In the genomic region with DNA sequence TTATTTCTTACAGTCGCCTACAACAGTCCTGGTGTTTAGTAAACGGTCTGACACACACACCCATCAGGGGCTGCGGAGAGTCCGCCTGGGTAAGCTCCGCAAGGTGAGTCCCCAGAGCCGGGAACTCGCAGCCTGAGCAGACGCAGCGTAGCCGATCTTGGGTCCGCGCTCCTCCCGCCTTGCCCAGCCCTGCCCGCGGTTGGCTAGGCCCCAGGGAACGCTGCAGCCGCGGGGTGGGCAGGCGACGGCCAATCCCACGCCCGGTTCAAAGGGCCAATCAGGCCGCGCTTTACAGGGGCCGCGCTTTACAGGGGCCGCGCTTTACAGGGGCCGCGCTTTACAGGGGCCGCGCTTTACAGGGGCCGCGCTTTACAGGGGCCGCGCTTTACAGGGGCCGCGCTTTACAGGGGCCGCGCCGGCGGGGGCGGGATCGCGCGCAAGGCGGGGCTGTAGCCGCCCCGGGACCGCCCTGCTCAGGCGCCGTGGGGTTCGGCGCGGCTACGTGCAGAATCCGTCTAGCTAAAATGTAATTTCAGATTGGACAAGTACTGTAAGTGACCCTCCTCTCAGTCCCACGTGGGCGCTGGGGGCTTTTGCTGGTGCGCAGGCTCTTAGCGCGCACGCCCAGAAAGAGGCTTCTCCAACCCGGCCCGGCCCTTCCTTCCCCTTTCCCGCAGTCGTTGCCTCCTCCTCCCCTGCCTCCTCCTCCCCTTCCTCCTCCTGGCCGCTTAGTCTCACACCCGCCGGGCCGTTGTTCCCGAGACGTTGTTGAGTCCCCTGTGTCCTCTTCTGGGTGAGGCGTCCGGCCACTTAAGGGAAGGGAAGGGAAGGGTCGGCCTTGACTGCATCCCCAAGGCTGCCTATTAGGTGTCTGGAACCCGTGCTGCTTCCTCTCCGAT, we compare ENCODE assay signal across 8 cellular contexts. TPM values are rescaled to one million over a fixed set of nuclear protein-coding genes. Genes with fewer than 3 reads are reported as not detected.
DNase-seq lines count a peak whose midpoint lies in the region; ATAC-seq and TF ChIP-seq lines count a peak whose summit lies in the region.

A gene with protein sequence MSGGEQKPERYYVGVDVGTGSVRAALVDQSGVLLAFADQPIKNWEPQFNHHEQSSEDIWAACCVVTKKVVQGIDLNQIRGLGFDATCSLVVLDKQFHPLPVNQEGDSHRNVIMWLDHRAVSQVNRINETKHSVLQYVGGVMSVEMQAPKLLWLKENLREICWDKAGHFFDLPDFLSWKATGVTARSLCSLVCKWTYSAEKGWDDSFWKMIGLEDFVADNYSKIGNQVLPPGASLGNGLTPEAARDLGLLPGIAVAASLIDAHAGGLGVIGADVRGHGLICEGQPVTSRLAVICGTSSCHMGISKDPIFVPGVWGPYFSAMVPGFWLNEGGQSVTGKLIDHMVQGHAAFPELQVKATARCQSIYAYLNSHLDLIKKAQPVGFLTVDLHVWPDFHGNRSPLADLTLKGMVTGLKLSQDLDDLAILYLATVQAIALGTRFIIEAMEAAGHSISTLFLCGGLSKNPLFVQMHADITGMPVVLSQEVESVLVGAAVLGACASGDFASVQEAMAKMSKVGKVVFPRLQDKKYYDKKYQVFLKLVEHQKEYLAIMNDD (plus strand): TSS at position 737 of the 899 bp plus-strand sequence. CDS start 24,456 bp downstream, outside the sequence.

- no peak for TF ChIP-seq CTCF in WTC11 (IDR thresholded peaks at IDR 0.05)
- no peak for TF ChIP-seq CTCF in cardiac fibroblast (IDR thresholded peaks at IDR 0.05; ENCODE audit: low read depth, low read length)

- H3K4me1 Mint-ChIP-seq in WTC11 (peaks cover 29% of the 10 kb centered on the region), immature natural killer cell (peaks cover 62 to 63% of the 10 kb centered on the region in 2 donors)

- DNase-seq in AG08395 (ENCODE audit: low spot score) (peak; percentile 97), NCI-H226 (peak; percentile 99), WTC11 (ENCODE audit: low spot score) (peak; percentile 90), cardiac fibroblast (ENCODE audit: low read depth in 2 of 2) (peak; percentile 99), immature natural killer cell (peak; percentile 90 to 92 (median 92)), smooth muscle cell of the brain vasculature (ENCODE audit: low read depth, low spot score) (peak; percentile 98)

- POLR2A ChIA-PET in WTC11 (lab: Charles Lee), result interaction anchor here (0.6 to 1.7 kb wide), 3 partner anchors 11 to 513 kb away, joined by 3 to 6 read pairs (median 3); a partner anchor contains a TSS

- ATAC-seq in GM18909 (IDR thresholded peaks at IDR 0.05; ENCODE audit: poor library complexity, unreplicated experiment) (peak; percentile 94), HG03159 (IDR thresholded peaks at IDR 0.05; ENCODE audit: unreplicated experiment) (peak; percentile 95), WTC11 (peak; percentile 93)

- H3K36me3 Mint-ChIP-seq in WTC11, result peaks cover 4% of the 10 kb centered on the region
- H3K36me3 Mint-ChIP-seq in immature natural killer cell, result no peaks in the 10 kb centered on the region

- H3K9me3 Mint-ChIP-seq in WTC11 (peaks cover 10% of the 10 kb centered on the region), immature natural killer cell (no peaks in the 10 kb centered on the region)

- H3K27ac Mint-ChIP-seq in WTC11, result peak within 1 kb of the TSS; percentile 93
- H3K27ac Mint-ChIP-seq in immature natural killer cell, result peak within 1 kb of the TSS; percentile 94 to 99 (median 96)

- peak within 1 kb of the TSS; percentile 79 for H3K4me3 Mint-ChIP-seq in WTC11
- peak within 1 kb of the TSS; percentile 87 to 93 (median 91) for H3K4me3 Mint-ChIP-seq in immature natural killer cell

- H3K4me3 ChIP-seq in cardiac fibroblast (replicated peaks in 1 of 2; ENCODE audit: low read depth in 2 of 2, low read length in 2 of 2), result peak within 1 kb of the TSS; percentile 59 to 68

- no peaks in the 10 kb centered on the region for H3K27me3 Mint-ChIP-seq in WTC11 (ENCODE audit: low read depth)
- H3K27me3 Mint-ChIP-seq in immature natural killer cell (ENCODE audit: low read depth in 3 of 3), result peaks cover 0 to 3% (median 2%) of the 10 kb centered on the region in 3 donors

- CTCF ChIA-PET in WTC11 (lab: Charles Lee), result interaction anchor here (1.8 kb wide), 1 partner anchor 403 kb away, joined by 6 read pairs; no protein-coding TSS in a partner anchor

TF ChIP-seq in WTC11, 78 proteins besides CTCF, POLR2A, EP300 and RAD21 (continues in another document):
- TF ChIP-seq TCF7 (CRISPR knock-in tag; IDR thresholded peaks at IDR 0.05; ENCODE audit: low read depth) (no peak), ZNF396 (CRISPR knock-in tag; IDR thresholded peaks at IDR 0.05; ENCODE audit: borderline replicate concordance) (no peak), SOX15 (CRISPR knock-in tag; IDR thresholded peaks at IDR 0.05) (no peak), NR2C2 (CRISPR knock-in tag; IDR thresholded peaks at IDR 0.05) (no peak), TEAD1 (CRISPR knock-in tag; IDR thresholded peaks at IDR 0.05) (peak; percentile 65; the same call in 1 of the 2 replicates), TP53 (CRISPR knock-in tag; IDR thresholded peaks at IDR 0.05) (no peak), SMAD3 (CRISPR knock-in tag; IDR thresholded peaks at IDR 0.05; ENCODE audit: borderline replicate concordance) (0 out of 2 replicates have a peak, but pooled peaks have one; percentile 41)
- TF ChIP-seq, protein P1, sequence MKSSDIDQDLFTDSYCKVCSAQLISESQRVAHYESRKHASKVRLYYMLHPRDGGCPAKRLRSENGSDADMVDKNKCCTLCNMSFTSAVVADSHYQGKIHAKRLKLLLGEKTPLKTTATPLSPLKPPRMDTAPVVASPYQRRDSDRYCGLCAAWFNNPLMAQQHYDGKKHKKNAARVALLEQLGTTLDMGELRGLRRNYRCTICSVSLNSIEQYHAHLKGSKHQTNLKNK (CRISPR knock-in tag; IDR thresholded peaks at IDR 0.05), result no peak
- TF ChIP-seq, protein P2, sequence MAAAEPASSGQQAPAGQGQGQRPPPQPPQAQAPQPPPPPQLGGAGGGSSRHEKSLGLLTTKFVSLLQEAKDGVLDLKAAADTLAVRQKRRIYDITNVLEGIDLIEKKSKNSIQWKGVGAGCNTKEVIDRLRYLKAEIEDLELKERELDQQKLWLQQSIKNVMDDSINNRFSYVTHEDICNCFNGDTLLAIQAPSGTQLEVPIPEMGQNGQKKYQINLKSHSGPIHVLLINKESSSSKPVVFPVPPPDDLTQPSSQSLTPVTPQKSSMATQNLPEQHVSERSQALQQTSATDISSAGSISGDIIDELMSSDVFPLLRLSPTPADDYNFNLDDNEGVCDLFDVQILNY (CRISPR knock-in tag; IDR thresholded peaks at IDR 0.05), result peak; percentile 60; the same call in 1 of the 2 replicates
- TF ChIP-seq, protein P3, sequence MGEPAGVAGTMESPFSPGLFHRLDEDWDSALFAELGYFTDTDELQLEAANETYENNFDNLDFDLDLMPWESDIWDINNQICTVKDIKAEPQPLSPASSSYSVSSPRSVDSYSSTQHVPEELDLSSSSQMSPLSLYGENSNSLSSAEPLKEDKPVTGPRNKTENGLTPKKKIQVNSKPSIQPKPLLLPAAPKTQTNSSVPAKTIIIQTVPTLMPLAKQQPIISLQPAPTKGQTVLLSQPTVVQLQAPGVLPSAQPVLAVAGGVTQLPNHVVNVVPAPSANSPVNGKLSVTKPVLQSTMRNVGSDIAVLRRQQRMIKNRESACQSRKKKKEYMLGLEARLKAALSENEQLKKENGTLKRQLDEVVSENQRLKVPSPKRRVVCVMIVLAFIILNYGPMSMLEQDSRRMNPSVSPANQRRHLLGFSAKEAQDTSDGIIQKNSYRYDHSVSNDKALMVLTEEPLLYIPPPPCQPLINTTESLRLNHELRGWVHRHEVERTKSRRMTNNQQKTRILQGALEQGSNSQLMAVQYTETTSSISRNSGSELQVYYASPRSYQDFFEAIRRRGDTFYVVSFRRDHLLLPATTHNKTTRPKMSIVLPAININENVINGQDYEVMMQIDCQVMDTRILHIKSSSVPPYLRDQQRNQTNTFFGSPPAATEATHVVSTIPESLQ (CRISPR knock-in tag; IDR thresholded peaks at IDR 0.05), result no peak
- TF ChIP-seq, protein P4, sequence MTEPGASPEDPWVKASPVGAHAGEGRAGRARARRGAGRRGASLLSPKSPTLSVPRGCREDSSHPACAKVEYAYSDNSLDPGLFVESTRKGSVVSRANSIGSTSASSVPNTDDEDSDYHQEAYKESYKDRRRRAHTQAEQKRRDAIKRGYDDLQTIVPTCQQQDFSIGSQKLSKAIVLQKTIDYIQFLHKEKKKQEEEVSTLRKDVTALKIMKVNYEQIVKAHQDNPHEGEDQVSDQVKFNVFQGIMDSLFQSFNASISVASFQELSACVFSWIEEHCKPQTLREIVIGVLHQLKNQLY (CRISPR knock-in tag; IDR thresholded peaks at IDR 0.05), result no peak
- TF ChIP-seq, protein P5, sequence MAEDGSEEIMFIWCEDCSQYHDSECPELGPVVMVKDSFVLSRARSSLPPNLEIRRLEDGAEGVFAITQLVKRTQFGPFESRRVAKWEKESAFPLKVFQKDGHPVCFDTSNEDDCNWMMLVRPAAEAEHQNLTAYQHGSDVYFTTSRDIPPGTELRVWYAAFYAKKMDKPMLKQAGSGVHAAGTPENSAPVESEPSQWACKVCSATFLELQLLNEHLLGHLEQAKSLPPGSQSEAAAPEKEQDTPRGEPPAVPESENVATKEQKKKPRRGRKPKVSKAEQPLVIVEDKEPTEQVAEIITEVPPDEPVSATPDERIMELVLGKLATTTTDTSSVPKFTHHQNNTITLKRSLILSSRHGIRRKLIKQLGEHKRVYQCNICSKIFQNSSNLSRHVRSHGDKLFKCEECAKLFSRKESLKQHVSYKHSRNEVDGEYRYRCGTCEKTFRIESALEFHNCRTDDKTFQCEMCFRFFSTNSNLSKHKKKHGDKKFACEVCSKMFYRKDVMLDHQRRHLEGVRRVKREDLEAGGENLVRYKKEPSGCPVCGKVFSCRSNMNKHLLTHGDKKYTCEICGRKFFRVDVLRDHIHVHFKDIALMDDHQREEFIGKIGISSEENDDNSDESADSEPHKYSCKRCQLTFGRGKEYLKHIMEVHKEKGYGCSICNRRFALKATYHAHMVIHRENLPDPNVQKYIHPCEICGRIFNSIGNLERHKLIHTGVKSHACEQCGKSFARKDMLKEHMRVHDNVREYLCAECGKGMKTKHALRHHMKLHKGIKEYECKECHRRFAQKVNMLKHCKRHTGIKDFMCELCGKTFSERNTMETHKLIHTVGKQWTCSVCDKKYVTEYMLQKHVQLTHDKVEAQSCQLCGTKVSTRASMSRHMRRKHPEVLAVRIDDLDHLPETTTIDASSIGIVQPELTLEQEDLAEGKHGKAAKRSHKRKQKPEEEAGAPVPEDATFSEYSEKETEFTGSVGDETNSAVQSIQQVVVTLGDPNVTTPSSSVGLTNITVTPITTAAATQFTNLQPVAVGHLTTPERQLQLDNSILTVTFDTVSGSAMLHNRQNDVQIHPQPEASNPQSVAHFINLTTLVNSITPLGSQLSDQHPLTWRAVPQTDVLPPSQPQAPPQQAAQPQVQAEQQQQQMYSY (CRISPR knock-in tag; IDR thresholded peaks at IDR 0.05), result no peak

RNA-seq across cellular contexts. Expression of the gene that starts here (rescaled TPM):
- 12.0 to 23.2 TPM (median 17.8 TPM) in 3 replicates for total RNA-seq in WTC11 (2021)
- 1 to 10 TPM; 4.0 to 8.4 (median 5.1) TPM for polyA plus RNA-seq in immature natural killer cell

Comparison
In these comparisons a context has a peak if more than half of its experiments do, and no peak if none do; other contexts are left out.
1. Peak in every context shown above with its lines: DNase-seq, ATAC-seq and H3K4me3 ChIP-seq.